ENCODE assay signal across 1 cellular context in genomic region chr13:90015565-90016507, GRCh38.
A peak's percentile ranks its signal among the peaks of the same experiment; 100 is the strongest.
TF ChIP-seq lines count a peak whose summit lies in the region.

No MANE protein-coding gene starts in this region.

TF ChIP-seq in K562, 482 proteins besides CTCF, POLR2A, EP300 and RAD21 (continued from another document):
- no peak for TF ChIP-seq ZBTB40 (IDR thresholded peaks at IDR 0.05)
- no peak for TF ChIP-seq ZBTB40 (CRISPR knock-in tag; IDR thresholded peaks at IDR 0.05)
- TF ChIP-seq ELF1 (tag; IDR thresholded peaks at IDR 0.05) = no peak
- TF ChIP-seq TSC22D4 (tag; IDR thresholded peaks at IDR 0.05) = no peak
- TF ChIP-seq MNT (conservative IDR thresholded peaks at IDR 0.05) = no peak
- no peak for TF ChIP-seq MTA2 (IDR thresholded peaks at IDR 0.05; ENCODE audit: low read depth)
- no peak for TF ChIP-seq CHAMP1 (IDR thresholded peaks at IDR 0.05)
- TF ChIP-seq CREB3L1 (IDR thresholded peaks at IDR 0.05; ENCODE audit: borderline replicate concordance, low read depth) = no peak
- TF ChIP-seq RAD51 (IDR thresholded peaks at IDR 0.05; ENCODE audit: borderline replicate concordance, low read depth) = no peak
- no peak for TF ChIP-seq ZNF324 (CRISPR knock-in tag; IDR thresholded peaks at IDR 0.05)
- TF ChIP-seq ZNF778 (CRISPR knock-in tag; IDR thresholded peaks at IDR 0.05) = no peak
- TF ChIP-seq ZNF165 (CRISPR knock-in tag; IDR thresholded peaks at IDR 0.05; ENCODE audit: borderline replicate concordance) = no peak
- no peak for TF ChIP-seq BRD4 (IDR thresholded peaks at IDR 0.05)
- no peak for TF ChIP-seq ARNT (IDR thresholded peaks at IDR 0.05)
- TF ChIP-seq SMC3 (conservative IDR thresholded peaks at IDR 0.05; ENCODE audit: insufficient read depth, low read depth, low read length) = no peak
- no peak for TF ChIP-seq RBM15 (IDR thresholded peaks at IDR 0.05; ENCODE audit: insufficient read depth, low read length)
- TF ChIP-seq EP400 (IDR thresholded peaks at IDR 0.05) = no peak
- no peak for TF ChIP-seq ZNF668 (CRISPR knock-in tag; IDR thresholded peaks at IDR 0.05)
- TF ChIP-seq MAFG (tag; conservative IDR thresholded peaks at IDR 0.05) = peak; percentile 92
- TF ChIP-seq BCOR (IDR thresholded peaks at IDR 0.05) = no peak
- no peak for TF ChIP-seq ARID1B (IDR thresholded peaks at IDR 0.05)
- no peak for TF ChIP-seq ZNF830 (CRISPR knock-in tag; IDR thresholded peaks at IDR 0.05)
- no peak for TF ChIP-seq NR2F6 (CRISPR knock-in tag; IDR thresholded peaks at IDR 0.05)
